In genomic region chr2:215826838-215827441, GRCh38 we compare ENCODE assay signal across 15 cellular contexts.
DNase-seq lines count a peak whose midpoint lies in the region; ATAC-seq, FAIRE-seq and TF ChIP-seq lines count a peak whose summit lies in the region.
"Had no signal": no experiment of that assay in that cellular context is flagged by ENCODE, and none has a peak within 500 bp of the region (broad histone marks: within the 10 kb centered on the region; RNA-seq: fewer than 3 reads in every experiment).

No MANE protein-coding gene starts in this region.

- H3K27me3 ChIP-seq in left ventricle myocardium inferior (ENCODE audit: low read depth): no peaks in the 10 kb centered on the region
- no peaks in the 10 kb centered on the region for H3K27me3 ChIP-seq in right cardiac atrium (ENCODE audit: control insufficient read depth, insufficient read depth)
- H3K27me3 ChIP-seq in K562 (ENCODE audit: control insufficient read depth in 2 of 2, insufficient read depth in 2 of 2, low read length in 2 of 2): no peaks in the 10 kb centered on the region
- H3K27me3 ChIP-seq in HepG2 (ENCODE audit: control insufficient read depth in 1 of 2, insufficient read depth in 2 of 2, low read length in 2 of 2): no peaks in the 10 kb centered on the region
- H3K27me3 ChIP-seq: transverse colon had no signal

- H3K36me3 Mint-ChIP-seq in activated naive CD4-positive, alpha-beta T cell treated with anti-CD3 and anti-CD28 coated beads, Interleukin-2, amount 10 ng/mL, durations not matched to agents 7 days and 5 days: no peaks in the 10 kb centered on the region

- no peak for DNase-seq in left ventricle myocardium inferior
- DNase-seq in right cardiac atrium: no peak
- no peak for DNase-seq in K562 (ENCODE audit: extremely low read depth in 1 of 4, low spot score in 3 of 4)
- peak; percentile 80 for DNase-seq in HepG2 (ENCODE audit: low spot score)
- DNase-seq in COR-L47 (lab: John Stamatoyannopoulos, UW): no peak
- no peak for DNase-seq in stimulated activated CD4-positive, alpha-beta T cell treated with anti-CD3 and anti-CD28 coated beads, Interleukin-4, amount 100 ng/mL, for 24 hours
- DNase-seq in activated naive CD4-positive, alpha-beta T cell treated with anti-CD3 and anti-CD28 coated beads, Interleukin-2, amount 10 ng/mL, durations not matched to agents 7 days and 5 days: no peak
- DNase-seq in middle frontal gyrus (ENCODE audit: extremely low spot score, low spot score): no peak
- DNase-seq: activated CD4-positive, alpha-beta T cell treated with anti-CD3 and anti-CD28 coated beads, Interleukin-2, amount 50 U/mL, for 1 hour; aorta; DND-41; endodermal cell; transverse colon had no signal

- H3K9me1 ChIP-seq in K562 (ENCODE audit: control insufficient read depth, insufficient read depth, low read length): no peaks in the 10 kb centered on the region

- in situ Hi-C loops in K562 (cut with MboI): no loop called here
- in situ Hi-C loops in HepG2 (cut with HindIII; ENCODE audit: extremely low pct_ligation_motif_present, low pct_unique_long_range_greater_than_20kb): no loop called here

- no peak overlapping the region for H3K27ac Mint-ChIP-seq in activated naive CD4-positive, alpha-beta T cell treated with anti-CD3 and anti-CD28 coated beads, Interleukin-2, amount 10 ng/mL, durations not matched to agents 7 days and 5 days
- H3K27ac Mint-ChIP-seq: endodermal cell had no signal

- no peak for TF ChIP-seq POLR2A in K562 (conservative IDR thresholded peaks at IDR 0.05)
- no peak for TF ChIP-seq POLR2A in HepG2 (IDR thresholded peaks at IDR 0.05; ENCODE audit: insufficient read depth in 1 of 2, low read depth in 2 of 2, low read length in 2 of 2)

- H4K20me1 ChIP-seq in K562 (replicated peaks; ENCODE audit: control insufficient read depth, insufficient read depth, low read length) (no peaks in the 10 kb centered on the region), HepG2 (ENCODE audit: insufficient read depth, low read length) (no peaks in the 10 kb centered on the region)

- no TSS peak for BruUV-seq in K562 (replicated peaks; lab: Mats Ljungman, UMichigan)
- TSS peak; percentile 64 for BruUV-seq in HepG2 (replicated peaks; lab: Mats Ljungman, UMichigan)

- TF ChIP-seq EP300 in K562 (IDR thresholded peaks at IDR 0.05; ENCODE audit: low read length): no peak
- peak in 1 of 2 experiments; percentile 76; a peak in 2 of 4 replicates for TF ChIP-seq EP300 in HepG2 (IDR thresholded peaks at IDR 0.05; ENCODE audit: low read depth in 2 of 2, low read length in 2 of 2)
- no peak; the same call in 1 of the 2 replicates for TF ChIP-seq EP300 in HepG2 (CRISPR knock-in tag; IDR thresholded peaks at IDR 0.05; ENCODE audit: borderline replicate concordance)

- CTCF ChIA-PET in K562 (lab: Yijun Ruan, JAX; ENCODE audit: low intra/inter-chr PET ratio) (interaction anchor here (0.6 kb wide), 1 partner anchor 91 kb away, joined by 3 read pairs; no protein-coding TSS in a partner anchor), HepG2 (lab: Yijun Ruan, JAX; ENCODE audit: low intra/inter-chr PET ratio, low total read pairs) (no interaction called here)
- CTCF ChIA-PET in activated naive CD4-positive, alpha-beta T cell treated with anti-CD3 and anti-CD28 coated beads, Interleukin-2, amount 10 ng/mL, durations not matched to agents 7 days and 5 days (lab: Charles Lee): no interaction called here

- H3K4me3 Mint-ChIP-seq in activated naive CD4-positive, alpha-beta T cell treated with anti-CD3 and anti-CD28 coated beads, Interleukin-2, amount 10 ng/mL, durations not matched to agents 7 days and 5 days: no peak overlapping the region
- H3K4me3 Mint-ChIP-seq: endodermal cell had no signal

- 47% methylated on average over 8 of the region's 8 CpGs for WGBS in right cardiac atrium
- 5% methylated on average over 8 of the region's 8 CpGs for WGBS in K562 (ENCODE audit: insufficient coverage, low coverage, missing lambda C conversion rate)
- WGBS in HepG2 (ENCODE audit: low lambda C conversion rate): 4% methylated on average over 8 of the region's 8 CpGs

- no peak overlapping the region for H3K9ac ChIP-seq in K562 (ENCODE audit: insufficient read depth in 1 of 2, low read depth in 2 of 2, low read length in 2 of 2)
- peak overlapping the region; percentile 68 for H3K9ac ChIP-seq in HepG2 (ENCODE audit: insufficient read depth, low read depth, low read length)

- no peaks in the 10 kb centered on the region for H3K79me2 ChIP-seq in K562 (ENCODE audit: control insufficient read depth, insufficient read depth, low read length)
- H3K79me2 ChIP-seq in HepG2 (ENCODE audit: insufficient read depth, low read length): no peaks in the 10 kb centered on the region

- H3K36me3 ChIP-seq in left ventricle myocardium inferior (no peaks in the 10 kb centered on the region), K562 (ENCODE audit: control insufficient read depth, insufficient read depth, low read length) (no peaks in the 10 kb centered on the region; the same call in 2 of the 3 replicates), HepG2 (replicated peaks in 1 of 2; ENCODE audit: control insufficient read depth in 1 of 2, insufficient read depth in 2 of 2, low read length in 2 of 2) (no peaks in the 10 kb centered on the region)
- H3K36me3 ChIP-seq: neutrophil, transverse colon had no signal

- POLR2A ChIA-PET in K562 (lab: Yijun Ruan, JAX): no interaction called here
- POLR2A ChIA-PET in HepG2 (lab: Yijun Ruan, JAX): interaction anchor here (1.3 to 2.2 kb wide), 3 partner anchors 33 to 134 kb away, joined by 6 to 28 read pairs (median 12); no protein-coding TSS in a partner anchor

- intact Hi-C loops in left ventricle myocardium inferior (cut with micrococcal nuclease) (no loop called here), right cardiac atrium (cut with DNase I) (no loop called here), K562 (cut with micrococcal nuclease) (loop anchor here (2.0 to 10.0 kb wide), 2 partner anchors 34 to 112 kb away; no protein-coding TSS in a partner anchor), HepG2 (cut with micrococcal nuclease; ENCODE audit: unreplicated experiment) (loop anchor here (2.0 to 5.0 kb wide), 5 partner anchors 32 to 390 kb away; partner anchors contain the start of gene FN1)

- H3K27ac ChIP-seq in left ventricle myocardium inferior (replicated peaks): peak overlapping the region; percentile 27
- no peak overlapping the region for H3K27ac ChIP-seq in right cardiac atrium (ENCODE audit: low read length)
- H3K27ac ChIP-seq in K562 (ENCODE audit: extremely low read depth, low read depth, low read length): no peak overlapping the region
- peak overlapping the region; percentile 67 for H3K27ac ChIP-seq in HepG2 (ENCODE audit: extremely low read length, insufficient read depth, low read length)
- H3K27ac ChIP-seq: neutrophil, transverse colon had no signal

- TF ChIP-seq CTCF in left ventricle myocardium inferior (IDR thresholded peaks at IDR 0.05; ENCODE audit: borderline replicate concordance): no peak
- TF ChIP-seq CTCF in K562 (IDR thresholded peaks at IDR 0.05 in 2 of 3, conservative IDR thresholded peaks at IDR 0.05 in 1 of 3; ENCODE audit: insufficient read depth in 2 of 3, low read depth in 1 of 3, low read length in 3 of 3): no peak; a peak in 1 of 6 replicates
- no peak for TF ChIP-seq CTCF in HepG2 (CRISPR knock-in tag; IDR thresholded peaks at IDR 0.05)

- TF ChIP-seq RAD21 in K562 (CRISPR knock-in tag; conservative IDR thresholded peaks at IDR 0.05 in 1 of 2, IDR thresholded peaks at IDR 0.05 in 1 of 2): peak; percentile 25 to 34; a peak in 3 of 4 replicates
- TF ChIP-seq RAD21 in HepG2 (CRISPR knock-in tag; IDR thresholded peaks at IDR 0.05): no peak

- no peak for ATAC-seq in right cardiac atrium
- ATAC-seq in K562: no peak
- ATAC-seq in HepG2: peak; percentile 76

- H3K9me3 ChIP-seq in left ventricle myocardium inferior (replicated peaks) (peaks cover 24% of the 10 kb centered on the region), right cardiac atrium (ENCODE audit: control insufficient read depth, low read length) (no peaks in the 10 kb centered on the region), K562 (replicated peaks; ENCODE audit: control insufficient read depth, insufficient read depth, low read depth, low read length) (peaks cover 5% of the 10 kb centered on the region; the same call in 1 of the 2 replicates), HepG2 (ENCODE audit: low read length) (peaks cover 2% of the 10 kb centered on the region; the same call in 1 of the 2 replicates)
- H3K9me3 ChIP-seq: neutrophil, transverse colon had no signal

- peaks cover 19% of the 10 kb centered on the region for H3K4me1 Mint-ChIP-seq in activated naive CD4-positive, alpha-beta T cell treated with anti-CD3 and anti-CD28 coated beads, Interleukin-2, amount 10 ng/mL, durations not matched to agents 7 days and 5 days

- H3K4me3 ChIP-seq in left ventricle myocardium inferior (no peak overlapping the region), right cardiac atrium (ENCODE audit: low read length) (no peak overlapping the region), K562 (no peak overlapping the region), HepG2 (replicated peaks in 1 of 3; ENCODE audit: insufficient read depth in 1 of 3, low read depth in 2 of 3, low read length in 3 of 3) (peak overlapping the region in 2 of 3 experiments; percentile 31 to 35; a peak in 2 of 6 replicates)
- H3K4me3 ChIP-seq: transverse colon had no signal

- H3K4me1 ChIP-seq in left ventricle myocardium inferior (peaks cover 21% of the 10 kb centered on the region), right cardiac atrium (ENCODE audit: control insufficient read depth, insufficient read depth, low read length) (peaks cover 1% of the 10 kb centered on the region), K562 (replicated peaks in 1 of 2; ENCODE audit: control insufficient read depth in 2 of 2, insufficient read depth in 2 of 2, low read length in 2 of 2) (peaks cover 2 to 16% of the 10 kb centered on the region in 2 experiments; a peak in 3 of 5 replicates), HepG2 (ENCODE audit: insufficient read depth, low read length) (peaks cover 65% of the 10 kb centered on the region)

- no peak overlapping the region for H2AFZ ChIP-seq in K562 (ENCODE audit: low read depth, low read length)
- peak overlapping the region; percentile 10 for H2AFZ ChIP-seq in HepG2 (ENCODE audit: low read length)

- H3K4me2 ChIP-seq in K562 (ENCODE audit: insufficient read depth, low read length) (no peak overlapping the region), HepG2 (ENCODE audit: low read depth, low read length) (peak overlapping the region; percentile 56)

- no peaks in the 10 kb centered on the region for H3K9me3 Mint-ChIP-seq in activated naive CD4-positive, alpha-beta T cell treated with anti-CD3 and anti-CD28 coated beads, Interleukin-2, amount 10 ng/mL, durations not matched to agents 7 days and 5 days

- peaks cover 3% of the 10 kb centered on the region for H3K27me3 Mint-ChIP-seq in activated naive CD4-positive, alpha-beta T cell treated with anti-CD3 and anti-CD28 coated beads, Interleukin-2, amount 10 ng/mL, durations not matched to agents 7 days and 5 days

- FAIRE-seq in K562 (lab: Jason Lieb, UNC) (no peak), HepG2 (lab: Jason Lieb, UNC) (peak; percentile 36)
- FAIRE-seq: GM12892 had no signal

TF ChIP-seq in K562, 482 proteins besides CTCF, POLR2A, EP300 and RAD21 (continues in another document):
- TF ChIP-seq MAFG (tag; conservative IDR thresholded peaks at IDR 0.05): peak; percentile 43; the same call in 1 of the 2 replicates
- peak; percentile 64 for TF ChIP-seq C11orf30 (IDR thresholded peaks at IDR 0.05; ENCODE audit: low read depth)

Comparison
In these comparisons a context has a peak if more than half of its experiments do, and no peak if none do; other contexts are left out.
1. H3K27ac ChIP-seq: peak in left ventricle myocardium inferior (single experiment) and HepG2 (single experiment); none in right cardiac atrium (single experiment) and K562 (single experiment).
2. H3K4me3 ChIP-seq: peak in HepG2 (2 of 3); none in left ventricle myocardium inferior (single experiment), right cardiac atrium (single experiment) and K562 (single experiment).
3. intact Hi-C loops: an anchor here in K562 (2.0 to 10.0 kb wide) and HepG2 (2.0 to 5.0 kb wide); none called in left ventricle myocardium inferior and right cardiac atrium.